In the genomic region with DNA sequence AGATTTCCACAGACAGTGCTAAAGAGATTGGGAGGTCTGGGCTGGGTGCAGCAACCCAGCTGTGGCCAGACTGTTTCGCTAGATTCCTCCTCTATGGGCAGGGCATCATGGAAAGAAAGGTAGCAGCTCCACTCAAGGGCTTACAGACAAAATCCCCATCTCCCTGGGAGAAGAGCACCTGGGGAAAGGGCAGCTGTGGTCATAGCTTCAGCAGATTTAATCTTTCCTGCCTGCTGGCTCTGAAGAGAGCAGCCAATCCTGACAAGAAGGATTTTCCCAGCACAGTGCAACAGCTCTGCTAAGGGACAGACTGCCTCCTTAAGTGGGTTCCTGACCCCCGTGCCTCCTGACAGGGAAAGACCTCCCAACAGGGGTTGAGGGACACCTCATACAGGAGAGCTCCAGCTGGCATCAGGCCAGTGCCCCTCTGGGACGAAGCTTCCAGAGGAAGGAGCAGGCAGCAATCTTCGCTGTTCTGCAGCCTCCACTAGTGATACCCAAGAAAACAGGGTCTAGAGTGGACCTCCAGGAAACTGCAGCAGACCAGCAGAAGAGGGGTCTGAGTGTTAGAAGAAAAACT, we compare ENCODE assay signal across 19 cellular contexts.
DNase-seq lines count a peak whose midpoint lies in the region; ATAC-seq and TF ChIP-seq lines count a peak whose summit lies in the region.
"Had no signal": no experiment of that assay in that cellular context is flagged by ENCODE, and none has a peak within 500 bp of the region (broad histone marks: within the 10 kb centered on the region; RNA-seq: fewer than 3 reads in every experiment).

No MANE protein-coding gene starts in this region.

- peak; percentile 33 for ATAC-seq in body of pancreas
- no peak for ATAC-seq in HG03432 (IDR thresholded peaks at IDR 0.05; ENCODE audit: unreplicated experiment)
- ATAC-seq in natural killer cell treated with Interleukin-12 subunit alpha and Interleukin-12 subunit beta and Interleukin-15 and Interleukin-18, amount 100 ng/mL, for 72 hours: no peak
- ATAC-seq in WTC11: no peak
- ATAC-seq: CD8-positive, alpha-beta T cell had no signal

- H3K36me3 Mint-ChIP-seq in natural killer cell treated with Interleukin-12 subunit alpha and Interleukin-12 subunit beta and Interleukin-15 and Interleukin-18, amount 100 ng/mL, for 72 hours: peaks cover 11% of the 10 kb centered on the region
- H3K36me3 Mint-ChIP-seq in WTC11: peaks cover 27% of the 10 kb centered on the region
- H3K36me3 Mint-ChIP-seq: CD4-positive, CD25-positive, alpha-beta regulatory T cell; CD8-positive, alpha-beta T cell had no signal

- no peaks in the 10 kb centered on the region for H3K4me1 Mint-ChIP-seq in natural killer cell treated with Interleukin-12 subunit alpha and Interleukin-12 subunit beta and Interleukin-15 and Interleukin-18, amount 100 ng/mL, for 72 hours (ENCODE audit: low read depth in 2 of 2)
- no peaks in the 10 kb centered on the region for H3K4me1 Mint-ChIP-seq in WTC11
- H3K4me1 Mint-ChIP-seq: B cell; CD4-positive, CD25-positive, alpha-beta regulatory T cell had no signal

- H3K9me3 ChIP-seq in body of pancreas (no peaks in the 10 kb centered on the region), spleen (peaks cover 0 to 21% (median 2%) of the 10 kb centered on the region in 8 donors)
- H3K9me3 ChIP-seq: BLaER1, Caco-2 had no signal

- POLR2A ChIA-PET in WTC11 (lab: Charles Lee): no interaction called here

- H3K27ac ChIP-seq in body of pancreas: no peak overlapping the region
- H3K27ac ChIP-seq in spleen: no peak overlapping the region
- H3K27ac ChIP-seq: BLaER1, C4-2B, GM23248 had no signal

- no peaks in the 10 kb centered on the region for H3K36me3 ChIP-seq in body of pancreas (replicated peaks in 1 of 2; ENCODE audit: insufficient read depth in 1 of 2, low read depth in 2 of 2)
- no peaks in the 10 kb centered on the region for H3K36me3 ChIP-seq in spleen
- H3K36me3 ChIP-seq: BLaER1 had no signal

- DNase-seq in NCI-H82 (lab: John Stamatoyannopoulos, UW) (peak; percentile 63), NCI-H82 treated with DMSO at 0.1 percent for 48 hours (lab: John Stamatoyannopoulos, UW; ENCODE audit: unreplicated experiment) (no peak), SK-N-DZ (ENCODE audit: low spot score) (peak; percentile 8), body of pancreas (peak in 3 of 4 donors; percentile 48 to 69 (median 56)), spleen (peak; percentile 51), WTC11 (ENCODE audit: low spot score) (no peak)
- no peak for DNase-seq in natural killer cell treated with Interleukin-12 subunit alpha and Interleukin-12 subunit beta and Interleukin-15 and Interleukin-18, amount 100 ng/mL, for 72 hours (ENCODE audit: low spot score)
- DNase-seq: Caco-2; CD4-positive, CD25-positive, alpha-beta regulatory T cell; CD8-positive, alpha-beta T cell; DMS153; DND-41; GM23248; H7; HCEC 1CT had no signal

- peaks cover 19% of the 10 kb centered on the region for H3K9me3 Mint-ChIP-seq in natural killer cell treated with Interleukin-12 subunit alpha and Interleukin-12 subunit beta and Interleukin-15 and Interleukin-18, amount 100 ng/mL, for 72 hours
- peaks cover 68% of the 10 kb centered on the region for H3K9me3 Mint-ChIP-seq in WTC11
- H3K9me3 Mint-ChIP-seq: CD8-positive, alpha-beta T cell had no signal

- TF ChIP-seq POLR2A in body of pancreas (IDR thresholded peaks at IDR 0.05) (no peak), spleen (IDR thresholded peaks at IDR 0.05) (no peak)

- CTCF ChIA-PET in WTC11 (lab: Charles Lee): no interaction called here

- H3K4me3 Mint-ChIP-seq in natural killer cell treated with Interleukin-12 subunit alpha and Interleukin-12 subunit beta and Interleukin-15 and Interleukin-18, amount 100 ng/mL, for 72 hours: no peak overlapping the region
- H3K4me3 Mint-ChIP-seq in WTC11: no peak overlapping the region
- H3K4me3 Mint-ChIP-seq: B cell; CD4-positive, CD25-positive, alpha-beta regulatory T cell; CD8-positive, alpha-beta T cell had no signal

- intact Hi-C loops in body of pancreas (cut with DNase I) (no loop called here), spleen (cut with DNase I; ENCODE audit: low total_unique reads) (no loop called here)

- H3K27ac Mint-ChIP-seq in natural killer cell treated with Interleukin-12 subunit alpha and Interleukin-12 subunit beta and Interleukin-15 and Interleukin-18, amount 100 ng/mL, for 72 hours: no peak overlapping the region
- no peak overlapping the region for H3K27ac Mint-ChIP-seq in WTC11
- H3K27ac Mint-ChIP-seq: B cell; CD4-positive, CD25-positive, alpha-beta regulatory T cell; CD8-positive, alpha-beta T cell had no signal

- H3K4me3 ChIP-seq in body of pancreas (no peak overlapping the region), spleen (no peak overlapping the region)
- H3K4me3 ChIP-seq: BLaER1, GM23248 had no signal

- TF ChIP-seq CTCF in body of pancreas (IDR thresholded peaks at IDR 0.05) (no peak), spleen (IDR thresholded peaks at IDR 0.05 in 8 of 11, conservative IDR thresholded peaks at IDR 0.05 in 3 of 11) (no peak), WTC11 (IDR thresholded peaks at IDR 0.05) (no peak)

- WGBS in body of pancreas, 2 donors: 60 to 79% methylated on average over 4 of the region's 4 CpGs
- WGBS in spleen, 5 donors: 67 to 85% (median 74%) methylated on average over 4 of the region's 4 CpGs

- no peaks in the 10 kb centered on the region for H3K27me3 Mint-ChIP-seq in natural killer cell treated with Interleukin-12 subunit alpha and Interleukin-12 subunit beta and Interleukin-15 and Interleukin-18, amount 100 ng/mL, for 72 hours
- no peaks in the 10 kb centered on the region for H3K27me3 Mint-ChIP-seq in WTC11 (ENCODE audit: low read depth)
- H3K27me3 Mint-ChIP-seq: B cell; CD4-positive, CD25-positive, alpha-beta regulatory T cell had no signal

- H3K27me3 ChIP-seq in body of pancreas (no peaks in the 10 kb centered on the region), spleen (replicated peaks in 1 of 7) (no peaks in the 10 kb centered on the region)
- H3K27me3 ChIP-seq: BLaER1 had no signal

- H3K4me1 ChIP-seq in body of pancreas: no peaks in the 10 kb centered on the region
- no peaks in the 10 kb centered on the region for H3K4me1 ChIP-seq in spleen
- H3K4me1 ChIP-seq: BLaER1, Caco-2 had no signal

TF ChIP-seq in WTC11, 78 proteins besides CTCF, POLR2A, EP300 and RAD21 (continues in another document):
- TF ChIP-seq, protein P1, sequence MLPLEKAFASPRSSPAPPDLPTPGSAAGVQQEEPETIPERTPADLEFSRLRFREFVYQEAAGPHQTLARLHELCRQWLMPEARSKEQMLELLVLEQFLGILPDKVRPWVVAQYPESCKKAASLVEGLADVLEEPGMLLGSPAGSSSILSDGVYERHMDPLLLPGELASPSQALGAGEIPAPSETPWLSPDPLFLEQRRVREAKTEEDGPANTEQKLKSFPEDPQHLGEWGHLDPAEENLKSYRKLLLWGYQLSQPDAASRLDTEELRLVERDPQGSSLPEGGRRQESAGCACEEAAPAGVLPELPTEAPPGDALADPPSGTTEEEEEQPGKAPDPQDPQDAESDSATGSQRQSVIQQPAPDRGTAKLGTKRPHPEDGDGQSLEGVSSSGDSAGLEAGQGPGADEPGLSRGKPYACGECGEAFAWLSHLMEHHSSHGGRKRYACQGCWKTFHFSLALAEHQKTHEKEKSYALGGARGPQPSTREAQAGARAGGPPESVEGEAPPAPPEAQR (CRISPR knock-in tag; IDR thresholded peaks at IDR 0.05): no peak
- TF ChIP-seq MYBL2 (CRISPR knock-in tag; IDR thresholded peaks at IDR 0.05) (no peak), ELF4 (CRISPR knock-in tag; IDR thresholded peaks at IDR 0.05; ENCODE audit: low read depth) (no peak), NR3C1 (CRISPR knock-in tag; conservative IDR thresholded peaks at IDR 0.05; ENCODE audit: low read depth) (no peak), KAT7 (CRISPR knock-in tag; IDR thresholded peaks at IDR 0.05; ENCODE audit: borderline replicate concordance) (no peak), USF1 (CRISPR knock-in tag; IDR thresholded peaks at IDR 0.05) (no peak), FOXJ3 (CRISPR knock-in tag; IDR thresholded peaks at IDR 0.05; ENCODE audit: borderline replicate concordance) (no peak), GRHL2 (CRISPR knock-in tag; IDR thresholded peaks at IDR 0.05; ENCODE audit: insufficient replicate concordance, severe bottlenecking) (no peak), RELA (CRISPR knock-in tag; IDR thresholded peaks at IDR 0.05; ENCODE audit: borderline replicate concordance) (no peak), ZNF138 (CRISPR knock-in tag; conservative IDR thresholded peaks at IDR 0.05) (no peak), ATF1 (CRISPR knock-in tag; IDR thresholded peaks at IDR 0.05) (no peak), EMX1 (CRISPR knock-in tag; IDR thresholded peaks at IDR 0.05) (no peak), MXD4 (CRISPR knock-in tag; IDR thresholded peaks at IDR 0.05; ENCODE audit: borderline replicate concordance) (no peak), ZNF121 (CRISPR knock-in tag; IDR thresholded peaks at IDR 0.05) (no peak), HMGA2 (CRISPR knock-in tag; IDR thresholded peaks at IDR 0.05) (no peak)

Comparison
In these comparisons a context has a peak if more than half of its experiments do, and no peak if none do; other contexts are left out.
1. DNase-seq: peak in NCI-H82 (single experiment), SK-N-DZ (single experiment), body of pancreas (3 of 4) and spleen (single experiment); none in NCI-H82 treated with DMSO at 0.1 percent for 48 hours (single experiment), natural killer cell treated with Interleukin-12 subunit alpha and Interleukin-12 subunit beta and Interleukin-15 and Interleukin-18, amount 100 ng/mL, for 72 hours (single experiment) and WTC11 (single experiment).